9 cellular contexts compared by ENCODE assay signal in the genomic region with DNA sequence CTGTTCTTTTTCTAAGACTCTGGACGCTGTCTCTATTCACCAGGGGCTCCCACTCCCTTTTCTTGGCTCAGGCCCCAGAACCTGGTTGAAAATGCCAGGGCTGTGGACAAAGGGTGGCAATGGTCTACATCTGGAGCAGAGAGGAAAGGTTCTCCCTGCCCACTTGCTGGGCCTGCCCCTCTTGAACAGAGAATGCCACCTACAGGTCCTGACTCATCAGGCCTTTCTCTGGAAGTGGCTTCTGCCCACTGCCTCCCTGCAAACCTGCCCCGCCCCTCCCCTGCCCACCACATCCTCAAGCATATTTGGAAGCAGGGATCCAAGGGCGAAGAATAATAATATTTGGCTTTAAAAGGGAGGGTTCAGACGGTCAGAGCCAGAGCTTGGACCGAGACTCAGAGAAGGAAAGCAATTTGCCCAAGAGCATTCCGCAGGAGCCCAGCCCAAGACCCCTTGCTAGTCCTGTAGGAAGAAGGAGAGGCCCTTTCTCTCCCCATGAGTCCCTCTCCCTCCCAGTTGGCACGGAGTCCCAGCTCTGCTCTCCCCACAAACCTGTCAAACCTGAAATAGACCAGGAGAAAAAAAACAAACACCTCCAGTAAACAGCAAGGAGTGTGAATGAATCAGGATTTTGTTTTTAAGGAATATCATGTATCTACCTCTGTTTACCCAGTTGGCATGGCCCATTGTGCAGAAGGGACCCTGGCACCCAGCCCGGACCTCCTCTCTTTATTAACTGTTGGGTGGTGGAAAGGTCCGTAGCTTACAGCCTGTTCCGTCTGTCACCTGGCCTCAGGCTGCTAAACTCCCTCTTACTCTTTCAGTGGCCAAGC. TPM values are rescaled to one million over a fixed set of nuclear protein-coding genes. Genes with fewer than 3 reads are reported as not detected.
DNase-seq lines count a peak whose midpoint lies in the region; ATAC-seq and TF ChIP-seq lines count a peak whose summit lies in the region.
"Had no signal": no experiment of that assay in that cellular context is flagged by ENCODE, and none has a peak within 500 bp of the region (broad histone marks: within the 10 kb centered on the region; RNA-seq: fewer than 3 reads in every experiment).

No MANE protein-coding gene starts in this region.

- peaks cover 28% of the 10 kb centered on the region for H3K27me3 Mint-ChIP-seq in activated naive CD4-positive, alpha-beta T cell treated with anti-CD3 and anti-CD28 coated beads, Interleukin-2, amount 10 ng/mL, durations not matched to agents 7 days and 5 days
- H3K27me3 Mint-ChIP-seq: naive thymus-derived CD8-positive, alpha-beta T cell had no signal

- H3K4me3 Mint-ChIP-seq in activated naive CD4-positive, alpha-beta T cell treated with anti-CD3 and anti-CD28 coated beads, Interleukin-2, amount 10 ng/mL, durations not matched to agents 7 days and 5 days: no peak overlapping the region
- H3K4me3 Mint-ChIP-seq: naive thymus-derived CD8-positive, alpha-beta T cell had no signal

- H3K4me1 Mint-ChIP-seq in activated naive CD4-positive, alpha-beta T cell treated with anti-CD3 and anti-CD28 coated beads, Interleukin-2, amount 10 ng/mL, durations not matched to agents 7 days and 5 days: peaks cover 68% of the 10 kb centered on the region

- peak overlapping the region; percentile 79 for H3K4me2 ChIP-seq in skeletal muscle satellite cell (ENCODE audit: low read length)

- H3K9me3 ChIP-seq in skeletal muscle satellite cell (replicated peaks; ENCODE audit: low read length): no peaks in the 10 kb centered on the region

- peak; percentile 57 for DNase-seq in activated naive CD4-positive, alpha-beta T cell treated with Interleukin-2 at 50 U/mL for 16 hours
- DNase-seq in activated naive CD4-positive, alpha-beta T cell treated with anti-CD3 and anti-CD28 coated beads, Interleukin-2, amount 10 ng/mL, durations not matched to agents 7 days and 5 days: no peak
- DNase-seq in NCI-H748 (lab: John Stamatoyannopoulos, UW; ENCODE audit: unreplicated experiment) (peak; percentile 99), dedifferentiated amniotic fluid mesenchymal stem cell (ENCODE audit: extremely low spot score) (peak; percentile 57), GM20000 (ENCODE audit: low spot score) (no peak)

- peaks cover 80% of the 10 kb centered on the region for H3K4me1 ChIP-seq in skeletal muscle satellite cell (ENCODE audit: control insufficient read depth, insufficient read depth, low read length)

- H3K36me3 Mint-ChIP-seq in activated naive CD4-positive, alpha-beta T cell treated with anti-CD3 and anti-CD28 coated beads, Interleukin-2, amount 10 ng/mL, durations not matched to agents 7 days and 5 days: peaks cover 3% of the 10 kb centered on the region
- H3K36me3 Mint-ChIP-seq: naive thymus-derived CD8-positive, alpha-beta T cell had no signal

- ATAC-seq in GM19328 (IDR thresholded peaks at IDR 0.05; ENCODE audit: unreplicated experiment) (no peak), HG02678 (IDR thresholded peaks at IDR 0.05; ENCODE audit: unreplicated experiment) (no peak)
- ATAC-seq: naive thymus-derived CD8-positive, alpha-beta T cell had no signal

- no peak for TF ChIP-seq CTCF in GM20000 (IDR thresholded peaks at IDR 0.05; ENCODE audit: extremely low read depth, missing control alignments)

- H3K4me3 ChIP-seq in skeletal muscle satellite cell (ENCODE audit: low read length): peak overlapping the region; percentile 52

- no peaks in the 10 kb centered on the region for H3K36me3 ChIP-seq in skeletal muscle satellite cell (ENCODE audit: insufficient read depth, low read length)

- peak overlapping the region; percentile 78 for H3K9ac ChIP-seq in skeletal muscle satellite cell (ENCODE audit: low read depth, low read length)

- H3K9me3 Mint-ChIP-seq in activated naive CD4-positive, alpha-beta T cell treated with anti-CD3 and anti-CD28 coated beads, Interleukin-2, amount 10 ng/mL, durations not matched to agents 7 days and 5 days: no peaks in the 10 kb centered on the region
- H3K9me3 Mint-ChIP-seq: naive thymus-derived CD8-positive, alpha-beta T cell had no signal

- H3K27me3 ChIP-seq in skeletal muscle satellite cell (ENCODE audit: control insufficient read depth, insufficient read depth, low read length): no peaks in the 10 kb centered on the region

- no peak overlapping the region for H3K27ac Mint-ChIP-seq in activated naive CD4-positive, alpha-beta T cell treated with anti-CD3 and anti-CD28 coated beads, Interleukin-2, amount 10 ng/mL, durations not matched to agents 7 days and 5 days
- H3K27ac Mint-ChIP-seq: naive thymus-derived CD8-positive, alpha-beta T cell had no signal

- CTCF ChIA-PET in activated naive CD4-positive, alpha-beta T cell treated with anti-CD3 and anti-CD28 coated beads, Interleukin-2, amount 10 ng/mL, durations not matched to agents 7 days and 5 days (lab: Charles Lee): interaction anchor here (0.6 kb wide), 1 partner anchor 59 kb away, joined by 3 read pairs; no protein-coding TSS in a partner anchor

RNA-seq across cellular contexts. Expression of gene STXBP1, which starts 37.8 kb away (rescaled TPM):
- 16.2 and 32.7 TPM in 2 replicates for total RNA-seq in skeletal muscle satellite cell (2012; rRNA removed)

Comparison
In these comparisons a context has a peak if more than half of its experiments do, and no peak if none do; other contexts are left out.
1. DNase-seq: peak in activated naive CD4-positive, alpha-beta T cell treated with Interleukin-2 at 50 U/mL for 16 hours (single experiment), NCI-H748 (single experiment) and dedifferentiated amniotic fluid mesenchymal stem cell (single experiment); none in activated naive CD4-positive, alpha-beta T cell treated with anti-CD3 and anti-CD28 coated beads, Interleukin-2, amount 10 ng/mL, durations not matched to agents 7 days and 5 days (single experiment) and GM20000 (single experiment).